Comparison of ENCODE assay signal across 1 cellular context in genomic region chr12:64450711-64451486, GRCh38.
TF ChIP-seq lines count a peak whose summit lies in the region.

No MANE protein-coding gene starts in this region.

TF ChIP-seq in H1, 55 proteins besides CTCF, POLR2A, EP300 and RAD21:
- 0 out of 4 replicates have a peak, but pooled peaks of 1 of the 2 experiments have one; percentile 14 for TF ChIP-seq HDAC2 (IDR thresholded peaks at IDR 0.05; ENCODE audit: borderline replicate concordance in 1 of 2, low read depth in 2 of 2, low read length in 2 of 2)
- no peak for TF ChIP-seq SRF (IDR thresholded peaks at IDR 0.05; ENCODE audit: low read depth, low read length)
